In the genomic region with DNA sequence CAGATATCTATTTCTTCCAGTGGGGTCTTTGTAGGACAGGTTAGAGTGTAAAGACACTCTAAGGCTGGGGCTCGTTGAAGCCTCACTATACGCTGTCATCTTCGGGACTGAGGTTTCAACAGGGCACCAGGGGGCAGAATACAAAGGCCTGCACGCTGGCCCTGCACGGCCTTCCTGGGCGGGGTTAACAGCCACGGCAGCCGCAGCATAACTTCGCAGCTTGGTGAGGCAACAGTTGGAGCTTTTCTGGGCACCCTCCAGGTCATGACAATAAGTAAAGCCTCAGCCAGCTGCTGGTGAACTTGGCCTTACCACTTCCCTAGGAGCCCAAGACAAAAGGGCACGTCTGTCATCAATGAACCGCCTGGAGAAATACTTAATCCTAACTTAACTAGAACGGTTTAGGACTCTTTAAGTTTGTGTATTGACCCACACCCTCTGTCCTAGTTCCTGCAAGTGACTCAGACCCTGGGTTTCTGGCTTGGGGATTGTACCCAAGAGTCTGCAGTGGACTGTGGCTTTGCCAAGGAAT, we compare ENCODE assay signal across 8 cellular contexts. TPM values are rescaled to one million over a fixed set of nuclear protein-coding genes. Genes with fewer than 3 reads are reported as not detected.
A peak's percentile ranks its signal among the peaks of the same experiment; 100 is the strongest.
DNase-seq lines count a peak whose midpoint lies in the region; ATAC-seq and TF ChIP-seq lines count a peak whose summit lies in the region.

No MANE protein-coding gene starts in this region.

- no peak overlapping the region for H3K4me3 ChIP-seq in astrocyte of the cerebellum (ENCODE audit: low read depth, low read length)

- peak; percentile 68 for TF ChIP-seq CTCF in astrocyte of the cerebellum (IDR thresholded peaks at IDR 0.05; ENCODE audit: low read depth, low read length, missing control alignments)

- no peaks in the 10 kb centered on the region for H3K27me3 Mint-ChIP-seq in IgD-negative memory B cell

- H3K9me3 Mint-ChIP-seq in IgD-negative memory B cell, result no peaks in the 10 kb centered on the region

- H3K27ac Mint-ChIP-seq in IgD-negative memory B cell, result peak overlapping the region; percentile 89 to 98 (median 90)

- in situ Hi-C loops in astrocyte of the cerebellum (cut with HindIII; ENCODE audit: low sequenced_read_pairs), result no loop called here

- no peaks in the 10 kb centered on the region for H3K36me3 Mint-ChIP-seq in IgD-negative memory B cell

- ATAC-seq in GM18870 (IDR thresholded peaks at IDR 0.05; ENCODE audit: unreplicated experiment) (no peak), HG03097 (IDR thresholded peaks at IDR 0.05; ENCODE audit: low FRiP score, unreplicated experiment) (no peak)

- H3K4me3 Mint-ChIP-seq in IgD-negative memory B cell, result peak overlapping the region; percentile 45 to 98 (median 78)

- DNase-seq in EH (ENCODE audit: low read depth) (peak; percentile 55), T-helper 22 cell (ENCODE audit: low read depth) (peak; percentile 72), astrocyte of the cerebellum (ENCODE audit: low read depth) (peak; percentile 62), iPS-NIHi7 (ENCODE audit: extremely low spot score) (peak; percentile 71)
- peak; percentile 47 to 66 for DNase-seq in stimulated activated CD4-positive, alpha-beta T cell treated with anti-CD3 and anti-CD28 coated beads, Interleukin-15, amount 100 ng/mL, for 1 hour (ENCODE audit: low read depth in 1 of 2, low spot score in 1 of 2)

- H3K4me1 Mint-ChIP-seq in IgD-negative memory B cell, result peaks cover 26 to 46% (median 45%) of the 10 kb centered on the region in 3 donors

RNA-seq across cellular contexts. Expression of gene RUNX1, which starts 2.3 kb away (rescaled TPM):
- polyA plus RNA-seq in IgD-negative memory B cell, result 9.2 TPM
